ENCODE assay signal across 8 cellular contexts in genomic region chr20:41339957-41340326, GRCh38. TPM values are rescaled to one million over a fixed set of nuclear protein-coding genes. Genes with fewer than 3 reads are reported as not detected.
A peak's percentile ranks its signal among the peaks of the same experiment; 100 is the strongest.
DNase-seq lines count a peak whose midpoint lies in the region; ATAC-seq and TF ChIP-seq lines count a peak whose summit lies in the region.

No MANE protein-coding gene starts in this region.

- peak overlapping the region; percentile 27 for H3K27ac Mint-ChIP-seq in activated CD4-positive, alpha-beta T cell treated with anti-CD3 and anti-CD28 coated beads for 36 hours

- peak; percentile 59 for DNase-seq in NCI-H226
- peak; percentile 92 for DNase-seq in activated CD4-positive, alpha-beta T cell treated with anti-CD3 and anti-CD28 coated beads for 36 hours
- DNase-seq in choroid plexus epithelial cell (ENCODE audit: low read depth), result peak; percentile 66
- peak; percentile 65 for DNase-seq in kidney glomerular epithelial cell (lab: John Stamatoyannopoulos, UW)
- peak; percentile 68 to 79 for DNase-seq in stimulated activated CD4-positive, alpha-beta T cell treated with anti-CD3 and anti-CD28 coated beads, Interleukin-15, amount 100 ng/mL, for 48 hours (ENCODE audit: low read depth in 2 of 2)

- TF ChIP-seq CTCF in GM12872 (IDR thresholded peaks at IDR 0.05; ENCODE audit: insufficient read depth, low read depth, low read length) (peak; percentile 92), choroid plexus epithelial cell (conservative IDR thresholded peaks at IDR 0.05; ENCODE audit: low read depth, low read length) (peak; percentile 94)

- CTCF ChIA-PET in activated CD4-positive, alpha-beta T cell treated with anti-CD3 and anti-CD28 coated beads for 36 hours (lab: Charles Lee), result interaction anchor here (0.7 to 2.6 kb wide), 31 partner anchors 10 to 368 kb away, joined by 3 to 21 read pairs (median 4); no protein-coding TSS in a partner anchor

- ATAC-seq in HG03139 (IDR thresholded peaks at IDR 0.05; ENCODE audit: unreplicated experiment) (peak; percentile 74), GM19324 (IDR thresholded peaks at IDR 0.05; ENCODE audit: low FRiP score, unreplicated experiment) (no peak)
- ATAC-seq in activated CD4-positive, alpha-beta T cell treated with anti-CD3 and anti-CD28 coated beads for 36 hours, result peak; percentile 76

- H3K4me3 Mint-ChIP-seq in activated CD4-positive, alpha-beta T cell treated with anti-CD3 and anti-CD28 coated beads for 36 hours, result peak overlapping the region; percentile 68

- peak overlapping the region; percentile 56 for H3K4me3 ChIP-seq in choroid plexus epithelial cell (ENCODE audit: low read depth, low read length)

- peaks cover 2% of the 10 kb centered on the region for H3K27me3 Mint-ChIP-seq in activated CD4-positive, alpha-beta T cell treated with anti-CD3 and anti-CD28 coated beads for 36 hours

- intact Hi-C loops in activated CD4-positive, alpha-beta T cell treated with anti-CD3 and anti-CD28 coated beads for 36 hours (cut with DNase I, micrococcal nuclease), result loop anchor here (1.0 to 5.0 kb wide), 12 partner anchors 23 to 372 kb away; partner anchors contain the start of genes ZHX3 (in 2 of the 2), CHD6 (in 1 of the 2), PLCG1 (in 1 of the 2) and TOP1 (in 1 of the 2)

- POLR2A ChIA-PET in activated CD4-positive, alpha-beta T cell treated with anti-CD3 and anti-CD28 coated beads for 36 hours (lab: Charles Lee), result interaction anchor here (0.7 kb wide), 1 partner anchor 11 kb away, joined by 5 read pairs; no protein-coding TSS in a partner anchor

- H3K4me1 Mint-ChIP-seq in activated CD4-positive, alpha-beta T cell treated with anti-CD3 and anti-CD28 coated beads for 36 hours, result peaks cover 7% of the 10 kb centered on the region

- H3K36me3 Mint-ChIP-seq in activated CD4-positive, alpha-beta T cell treated with anti-CD3 and anti-CD28 coated beads for 36 hours (ENCODE audit: low read depth), result no peaks in the 10 kb centered on the region

- H3K9me3 Mint-ChIP-seq in activated CD4-positive, alpha-beta T cell treated with anti-CD3 and anti-CD28 coated beads for 36 hours (ENCODE audit: low read depth), result no peaks in the 10 kb centered on the region

RNA-seq across cellular contexts. Expression of gene LPIN3, which starts 0.7 kb away (rescaled TPM):
- 1 to 10 TPM; 4.0 TPM for total RNA-seq in activated CD4-positive, alpha-beta T cell treated with anti-CD3 and anti-CD28 coated beads for 36 hours

RNA-seq across cellular contexts. Expression of gene ZHX3, which starts 22.4 kb away (rescaled TPM):
- 10 to 100 TPM; 12.8 to 15.4 TPM for total RNA-seq in activated CD4-positive, alpha-beta T cell treated with anti-CD3 and anti-CD28 coated beads for 36 hours

RNA-seq across cellular contexts. Expression of gene EMILIN3, which starts 26.7 kb away (rescaled TPM):
- under 1 TPM; 0.05 to 0.16 TPM for total RNA-seq in activated CD4-positive, alpha-beta T cell treated with anti-CD3 and anti-CD28 coated beads for 36 hours
